In the genomic region with DNA sequence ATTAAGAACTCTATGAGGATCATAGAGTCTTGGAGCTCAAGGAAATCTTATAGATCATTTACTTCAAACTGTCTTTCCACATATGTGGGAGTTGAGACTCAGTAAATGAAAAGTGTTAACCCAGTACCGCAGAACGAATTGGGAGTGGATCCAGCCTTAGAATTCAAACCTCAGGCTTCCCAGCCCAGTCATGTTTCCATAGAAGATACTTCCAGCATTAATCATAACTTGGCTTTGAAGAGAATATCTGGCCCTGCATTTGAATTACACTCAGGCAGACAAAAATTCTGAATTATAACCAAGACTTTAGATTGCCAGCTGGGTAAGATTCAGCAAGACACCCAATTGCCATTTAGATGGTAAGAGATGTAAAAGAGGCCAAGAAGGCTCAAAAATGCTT, we compare ENCODE assay signal across 1 cellular context.
TF ChIP-seq lines count a peak whose summit lies in the region.

No MANE protein-coding gene starts in this region.

TF ChIP-seq in SK-N-SH, 30 proteins besides CTCF, POLR2A, EP300 and RAD21 (continued from another document):
- TF ChIP-seq, protein P1, sequence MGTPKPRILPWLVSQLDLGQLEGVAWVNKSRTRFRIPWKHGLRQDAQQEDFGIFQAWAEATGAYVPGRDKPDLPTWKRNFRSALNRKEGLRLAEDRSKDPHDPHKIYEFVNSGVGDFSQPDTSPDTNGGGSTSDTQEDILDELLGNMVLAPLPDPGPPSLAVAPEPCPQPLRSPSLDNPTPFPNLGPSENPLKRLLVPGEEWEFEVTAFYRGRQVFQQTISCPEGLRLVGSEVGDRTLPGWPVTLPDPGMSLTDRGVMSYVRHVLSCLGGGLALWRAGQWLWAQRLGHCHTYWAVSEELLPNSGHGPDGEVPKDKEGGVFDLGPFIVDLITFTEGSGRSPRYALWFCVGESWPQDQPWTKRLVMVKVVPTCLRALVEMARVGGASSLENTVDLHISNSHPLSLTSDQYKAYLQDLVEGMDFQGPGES (IDR thresholded peaks at IDR 0.05; ENCODE audit: low read depth, low read length), result no peak
- TF ChIP-seq SIN3A (IDR thresholded peaks at IDR 0.05; ENCODE audit: borderline replicate concordance, low read depth, low read length), result no peak
- TF ChIP-seq TCF12 (IDR thresholded peaks at IDR 0.05), result peak; percentile 29; the same call in 1 of the 2 replicates
- TF ChIP-seq NFIC (IDR thresholded peaks at IDR 0.05; ENCODE audit: borderline replicate concordance), result peak; percentile 41; the same call in 1 of the 2 replicates
- TF ChIP-seq RCOR1 (IDR thresholded peaks at IDR 0.05; ENCODE audit: low read length), result no peak
- TF ChIP-seq POLR2AphosphoS5 (IDR thresholded peaks at IDR 0.05; ENCODE audit: low read depth, low read length), result no peak
- TF ChIP-seq FOSL2 (IDR thresholded peaks at IDR 0.05; ENCODE audit: borderline replicate concordance, low read depth), result peak; percentile 26; the same call in 1 of the 2 replicates
- no peak for TF ChIP-seq FOXM1 (IDR thresholded peaks at IDR 0.05; ENCODE audit: low read depth)
- TF ChIP-seq GATA2 (CRISPR knock-in tag; IDR thresholded peaks at IDR 0.05), result no peak
- TF ChIP-seq, protein P2, sequence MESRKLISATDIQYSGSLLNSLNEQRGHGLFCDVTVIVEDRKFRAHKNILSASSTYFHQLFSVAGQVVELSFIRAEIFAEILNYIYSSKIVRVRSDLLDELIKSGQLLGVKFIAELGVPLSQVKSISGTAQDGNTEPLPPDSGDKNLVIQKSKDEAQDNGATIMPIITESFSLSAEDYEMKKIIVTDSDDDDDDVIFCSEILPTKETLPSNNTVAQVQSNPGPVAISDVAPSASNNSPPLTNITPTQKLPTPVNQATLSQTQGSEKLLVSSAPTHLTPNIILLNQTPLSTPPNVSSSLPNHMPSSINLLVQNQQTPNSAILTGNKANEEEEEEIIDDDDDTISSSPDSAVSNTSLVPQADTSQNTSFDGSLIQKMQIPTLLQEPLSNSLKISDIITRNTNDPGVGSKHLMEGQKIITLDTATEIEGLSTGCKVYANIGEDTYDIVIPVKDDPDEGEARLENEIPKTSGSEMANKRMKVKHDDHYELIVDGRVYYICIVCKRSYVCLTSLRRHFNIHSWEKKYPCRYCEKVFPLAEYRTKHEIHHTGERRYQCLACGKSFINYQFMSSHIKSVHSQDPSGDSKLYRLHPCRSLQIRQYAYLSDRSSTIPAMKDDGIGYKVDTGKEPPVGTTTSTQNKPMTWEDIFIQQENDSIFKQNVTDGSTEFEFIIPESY (IDR thresholded peaks at IDR 0.05; ENCODE audit: borderline replicate concordance, low read depth), result no peak
- TF ChIP-seq FOXJ3 (CRISPR knock-in tag; IDR thresholded peaks at IDR 0.05), result no peak
- peak; percentile 59 for TF ChIP-seq JUND (IDR thresholded peaks at IDR 0.05)
- TF ChIP-seq CHD2 (IDR thresholded peaks at IDR 0.05; ENCODE audit: low read length, partially characterized antibody), result no peak
- TF ChIP-seq MEF2A (IDR thresholded peaks at IDR 0.05; ENCODE audit: borderline replicate concordance, low read depth), result no peak
- no peak for TF ChIP-seq RFX5 (IDR thresholded peaks at IDR 0.05; ENCODE audit: low read length)
